In genomic region chr2:101127319-101128056, GRCh38 we compare ENCODE assay signal across 23 cellular contexts. TPM values are rescaled to one million over a fixed set of nuclear protein-coding genes. Genes with fewer than 3 reads are reported as not detected.
DNase-seq lines count a peak whose midpoint lies in the region; ATAC-seq and TF ChIP-seq lines count a peak whose summit lies in the region.
"Had no signal": no experiment of that assay in that cellular context is flagged by ENCODE, and none has a peak within 500 bp of the region (broad histone marks: within the 10 kb centered on the region; RNA-seq: fewer than 3 reads in every experiment).

No MANE protein-coding gene starts in this region.

- TF ChIP-seq POLR2A in sigmoid colon (IDR thresholded peaks at IDR 0.05): no peak

- WGBS in sigmoid colon, 2 donors: 90 to 91% methylated on average over 5 of the region's 5 CpGs

- peak overlapping the region; percentile 79 for H3K27ac Mint-ChIP-seq in progenitor cell of endocrine pancreas
- H3K27ac Mint-ChIP-seq: activated B cell treated with CpG ODN at 0.5 μM for 24 hours; brain; endodermal cell; stimulated activated naive CD8-positive, alpha-beta T cell treated with anti-CD3 and anti-CD28 coated beads, Interleukin-15, Interleukin-2, amounts not matched to agents 100 ng/mL and 50 ng/mL, for 24 hours had no signal

- BruUV-seq in Panc1 (replicated peaks; lab: Mats Ljungman, UMichigan): no TSS peak

- CTCF ChIA-PET in Panc1 (lab: Charles Lee): no interaction called here

- POLR2A ChIA-PET in Panc1 (lab: Charles Lee): no interaction called here

- H3K4me3 Mint-ChIP-seq in progenitor cell of endocrine pancreas (ENCODE audit: low read depth): no peak overlapping the region
- H3K4me3 Mint-ChIP-seq: activated B cell treated with CpG ODN at 0.5 μM for 24 hours; brain; CD8-positive, alpha-beta memory T cell; endodermal cell; stimulated activated naive CD8-positive, alpha-beta T cell treated with anti-CD3 and anti-CD28 coated beads, Interleukin-15, Interleukin-2, amounts not matched to agents 100 ng/mL and 50 ng/mL, for 24 hours had no signal

- H3K4me1 ChIP-seq in Panc1 (ENCODE audit: control insufficient read depth, insufficient read depth, low read length): peaks cover 91% of the 10 kb centered on the region
- H3K4me1 ChIP-seq in sigmoid colon: peaks cover 0 to 23% (median 21%) of the 10 kb centered on the region in 4 donors

- no peak for ATAC-seq in Panc1
- ATAC-seq in esophagus mucosa: peak; percentile 25

- H3K9me3 ChIP-seq in Panc1 (ENCODE audit: control insufficient read depth, insufficient read depth, low read depth, low read length) (no peaks in the 10 kb centered on the region), sigmoid colon (no peaks in the 10 kb centered on the region)
- H3K9me3 ChIP-seq: colonic mucosa, spleen, tibial nerve had no signal

- intact Hi-C loops in Panc1 (cut with micrococcal nuclease; ENCODE audit: unreplicated experiment): no loop called here
- intact Hi-C loops in sigmoid colon (cut with DNase I): no loop called here

- DNase-seq in NCI-H510A treated with DMSO at 0.1 percent for 48 hours (lab: John Stamatoyannopoulos, UW): peak; percentile 29
- DNase-seq in NCI-H510A (lab: John Stamatoyannopoulos, UW): no peak
- no peak for DNase-seq in Panc1 (ENCODE audit: low read depth, low spot score)
- no peak for DNase-seq in progenitor cell of endocrine pancreas (ENCODE audit: low spot score, unreplicated experiment)
- no peak for DNase-seq in sigmoid colon
- DNase-seq in activated CD8-positive, alpha-beta memory T cell treated with anti-CD3 and anti-CD28 coated beads for 24 hours: no peak
- DNase-seq in NK-92 treated with Interleukin-12 subunit alpha and Interleukin-12 subunit beta, amount 100 ng/mL, for 24 hours (lab: John Stamatoyannopoulos, UW): no peak
- DNase-seq: activated B cell treated with CpG ODN at 0.5 μM for 24 hours; activated CD4-positive, alpha-beta T cell treated with anti-CD3 and anti-CD28 coated beads, Interleukin-2, amount 50 U/mL, for 48 hours; activated effector memory CD4-positive, alpha-beta T cell treated with Interleukin-2 at 50 U/mL for 16 hours; CD8-positive, alpha-beta memory T cell; colonic mucosa; DND-41; endodermal cell; NCI-H2107; spleen; stimulated activated CD4-positive, alpha-beta T cell treated with anti-CD3 and anti-CD28 coated beads, Interleukin-4, amount 100 ng/mL, for 24 hours; T-helper 9 cell had no signal

- TF ChIP-seq CTCF in Panc1 (IDR thresholded peaks at IDR 0.05) (no peak), progenitor cell of endocrine pancreas (IDR thresholded peaks at IDR 0.05; ENCODE audit: unreplicated experiment) (no peak), sigmoid colon (IDR thresholded peaks at IDR 0.05) (no peak)

- TF ChIP-seq EP300 in sigmoid colon (IDR thresholded peaks at IDR 0.05): no peak

- in situ Hi-C loops in Panc1 (cut with HindIII; ENCODE audit: low pct_unique_long_range_greater_than_20kb, low sequenced_read_pairs): no loop called here

- H3K27ac ChIP-seq in Panc1 (ENCODE audit: low read length): peak overlapping the region; percentile 100
- H3K27ac ChIP-seq in sigmoid colon: no peak overlapping the region
- H3K27ac ChIP-seq: 22Rv1, colonic mucosa, spleen had no signal

- H3K27me3 ChIP-seq in Panc1 (ENCODE audit: control insufficient read depth, insufficient read depth, low read length) (no peaks in the 10 kb centered on the region), sigmoid colon (no peaks in the 10 kb centered on the region)
- H3K27me3 ChIP-seq: colonic mucosa, spleen, tibial nerve had no signal

- H3K4me1 Mint-ChIP-seq in progenitor cell of endocrine pancreas (ENCODE audit: low read depth): peaks cover 25% of the 10 kb centered on the region
- H3K4me1 Mint-ChIP-seq: activated B cell treated with CpG ODN at 0.5 μM for 24 hours had no signal

- no peaks in the 10 kb centered on the region for H3K9me3 Mint-ChIP-seq in progenitor cell of endocrine pancreas (ENCODE audit: low read depth)
- H3K9me3 Mint-ChIP-seq: activated B cell treated with CpG ODN at 0.5 μM for 24 hours; brain; CD8-positive, alpha-beta memory T cell; endodermal cell; stimulated activated naive CD8-positive, alpha-beta T cell treated with anti-CD3 and anti-CD28 coated beads, Interleukin-15, Interleukin-2, amounts not matched to agents 100 ng/mL and 50 ng/mL, for 24 hours had no signal

- peaks cover 2% of the 10 kb centered on the region for H3K36me3 Mint-ChIP-seq in progenitor cell of endocrine pancreas (ENCODE audit: insufficient read depth)
- H3K36me3 Mint-ChIP-seq: brain had no signal

- no peaks in the 10 kb centered on the region for H3K27me3 Mint-ChIP-seq in progenitor cell of endocrine pancreas
- H3K27me3 Mint-ChIP-seq: brain; stimulated activated naive CD8-positive, alpha-beta T cell treated with anti-CD3 and anti-CD28 coated beads, Interleukin-15, Interleukin-2, amounts not matched to agents 100 ng/mL and 50 ng/mL, for 24 hours had no signal

- H3K4me3 ChIP-seq in Panc1 (ENCODE audit: low read depth in 2 of 2, low read length in 2 of 2): no peak overlapping the region
- no peak overlapping the region for H3K4me3 ChIP-seq in sigmoid colon
- H3K4me3 ChIP-seq: colonic mucosa, spleen, tibial nerve had no signal

- H3K36me3 ChIP-seq in Panc1 (ENCODE audit: control insufficient read depth, insufficient read depth, low read length) (peaks cover 3% of the 10 kb centered on the region; the same call in 1 of the 2 replicates), sigmoid colon (no peaks in the 10 kb centered on the region)
- H3K36me3 ChIP-seq: colonic mucosa, spleen, tibial nerve had no signal

RNA-seq across cellular contexts. Expression of gene TBC1D8, which starts 23.7 kb away (rescaled TPM):
- 139 TPM for total RNA-seq in Panc1 (2021; ENCODE audit: unreplicated experiment)
- polyA plus RNA-seq in Panc1 (2012; ENCODE audit: insufficient read length): 171 TPM
- 17.8 TPM for total RNA-seq in esophagus mucosa
- total RNA-seq in progenitor cell of endocrine pancreas: 32.6 and 34.8 TPM in 2 replicates
- 10 to 100 TPM; 12.8 to 24.1 (median 17.0) TPM for total RNA-seq in sigmoid colon
- polyA plus RNA-seq in sigmoid colon: 10 to 100 TPM in 1 of 3 donors, 1 to 10 TPM in 2; 3.0 to 15.7 (median 6.2) TPM
